Comparison of ENCODE assay signal across 1 cellular context in genomic region chr11:43367382-43368178, GRCh38.
TF ChIP-seq lines count a peak whose summit lies in the region.

No MANE protein-coding gene starts in this region.

TF ChIP-seq in GM23338, 12 proteins besides CTCF, POLR2A, EP300 and RAD21 (continued from another document):
- TF ChIP-seq ZNF462 (CRISPR knock-in tag; IDR thresholded peaks at IDR 0.05), result no peak
- TF ChIP-seq ZNF331 (CRISPR knock-in tag; IDR thresholded peaks at IDR 0.05; ENCODE audit: low read depth), result no peak
TF ChIP-seq in GM23338: peak in this region for 0.
